12 cellular contexts compared by ENCODE assay signal in genomic region chr1:192489046-192489445, GRCh38.
DNase-seq lines count a peak whose midpoint lies in the region; ATAC-seq and TF ChIP-seq lines count a peak whose summit lies in the region.
"Had no signal": no experiment of that assay in that cellular context is flagged by ENCODE, and none has a peak within 500 bp of the region (broad histone marks: within the 10 kb centered on the region; RNA-seq: fewer than 3 reads in every experiment).

No MANE protein-coding gene starts in this region.

- 18 to 24% methylated on average over 1 of the region's 1 CpG for WGBS in esophagus squamous epithelium, 2 donors

- H3K4me1 Mint-ChIP-seq in activated T-cell treated with anti-CD3 and anti-CD28 coated beads, Interleukin-2, amount 50 U/mL, for 72 hours (ENCODE audit: low read depth), result peaks cover 3% of the 10 kb centered on the region

- TF ChIP-seq POLR2A in esophagus squamous epithelium (IDR thresholded peaks at IDR 0.05), result no peak

- H3K9me3 ChIP-seq in BE2C (no peaks in the 10 kb centered on the region), esophagus squamous epithelium (no peaks in the 10 kb centered on the region)

- H3K4me3 ChIP-seq in BE2C (ENCODE audit: low read depth, low read length), result no peak overlapping the region
- H3K4me3 ChIP-seq in esophagus squamous epithelium, result no peak overlapping the region
- H3K4me3 ChIP-seq in rectal smooth muscle tissue (ENCODE audit: low read length), result no peak overlapping the region

- DNase-seq in BE2C, result peak; percentile 76
- DNase-seq in NCI-H146 (lab: John Stamatoyannopoulos, UW), result peak; percentile 60
- DNase-seq in esophagus squamous epithelium (lab: John Stamatoyannopoulos, UW), result no peak
- no peak for DNase-seq in GM20000 (ENCODE audit: low spot score)
- no peak for DNase-seq in activated T-cell treated with anti-CD3 and anti-CD28 coated beads, Interleukin-2, amount 50 U/mL, for 72 hours
- no peak for DNase-seq in DMS79 (lab: John Stamatoyannopoulos, UW)

- no peak overlapping the region for H3K4me3 Mint-ChIP-seq in activated T-cell treated with anti-CD3 and anti-CD28 coated beads, Interleukin-2, amount 50 U/mL, for 72 hours
- H3K4me3 Mint-ChIP-seq: CD8-positive, alpha-beta memory T cell; neural crest cell; T-helper 2 cell treated with Interferon-gamma antibody and Interleukin-4, amounts not matched to agents 5 μg/mL and 100 μg/mL, for 36 hours had no signal

- intact Hi-C loops in esophagus squamous epithelium (cut with DNase I), result no loop called here

- H3K4me1 ChIP-seq in BE2C (peaks cover 18% of the 10 kb centered on the region), esophagus squamous epithelium (peaks cover 5 to 33% (median 6%) of the 10 kb centered on the region in 3 donors), rectal smooth muscle tissue (ENCODE audit: control insufficient read depth, insufficient read depth, low read length) (peaks cover 35% of the 10 kb centered on the region)

- peaks cover 0 to 1% of the 10 kb centered on the region in 2 donors for H3K9me3 Mint-ChIP-seq in activated T-cell treated with anti-CD3 and anti-CD28 coated beads, Interleukin-2, amount 50 U/mL, for 72 hours

- H3K36me3 ChIP-seq in BE2C (no peaks in the 10 kb centered on the region), esophagus squamous epithelium (no peaks in the 10 kb centered on the region), rectal smooth muscle tissue (ENCODE audit: control insufficient read depth, insufficient read depth, low read length) (no peaks in the 10 kb centered on the region)

- no peaks in the 10 kb centered on the region for H3K27me3 ChIP-seq in BE2C
- H3K27me3 ChIP-seq in esophagus squamous epithelium, result no peaks in the 10 kb centered on the region
- no peaks in the 10 kb centered on the region for H3K27me3 ChIP-seq in rectal smooth muscle tissue (ENCODE audit: control insufficient read depth, insufficient read depth, low read length)

- H3K27ac ChIP-seq in esophagus squamous epithelium (peak overlapping the region in 3 of 4 donors; percentile 68 to 78 (median 75)), rectal smooth muscle tissue (ENCODE audit: low read depth, low read length) (peak overlapping the region; percentile 90)
- H3K27ac ChIP-seq: HL-60 had no signal

- H3K9ac ChIP-seq in rectal smooth muscle tissue (ENCODE audit: low read length), result no peak overlapping the region

- no peaks in the 10 kb centered on the region for H3K27me3 Mint-ChIP-seq in activated T-cell treated with anti-CD3 and anti-CD28 coated beads, Interleukin-2, amount 50 U/mL, for 72 hours (ENCODE audit: low read depth)

- no peak for ATAC-seq in HG03432 (IDR thresholded peaks at IDR 0.05; ENCODE audit: unreplicated experiment)
- no peak for ATAC-seq in activated T-cell treated with anti-CD3 and anti-CD28 coated beads, Interleukin-2, amount 50 U/mL, for 72 hours (replicated peaks in 1 of 2)

- no peak for TF ChIP-seq CTCF in BE2C (IDR thresholded peaks at IDR 0.05; ENCODE audit: low read depth, low read length)
- no peak for TF ChIP-seq CTCF in esophagus squamous epithelium (IDR thresholded peaks at IDR 0.05)
- no peak for TF ChIP-seq CTCF in GM20000 (IDR thresholded peaks at IDR 0.05; ENCODE audit: extremely low read depth, missing control alignments)

- no peak overlapping the region for H3K27ac Mint-ChIP-seq in activated T-cell treated with anti-CD3 and anti-CD28 coated beads, Interleukin-2, amount 50 U/mL, for 72 hours
- H3K27ac Mint-ChIP-seq: T-helper 2 cell treated with Interferon-gamma antibody and Interleukin-4, amounts not matched to agents 5 μg/mL and 100 μg/mL, for 36 hours had no signal

- H3K36me3 Mint-ChIP-seq in activated T-cell treated with anti-CD3 and anti-CD28 coated beads, Interleukin-2, amount 50 U/mL, for 72 hours (ENCODE audit: insufficient read depth in 2 of 2), result no peaks in the 10 kb centered on the region

Comparison
In these comparisons a context has a peak if more than half of its experiments do, and no peak if none do; other contexts are left out.
1. DNase-seq: peak in BE2C (single experiment) and NCI-H146 (single experiment); none in esophagus squamous epithelium (single experiment), GM20000 (single experiment), activated T-cell treated with anti-CD3 and anti-CD28 coated beads, Interleukin-2, amount 50 U/mL, for 72 hours (0 of 2) and DMS79 (single experiment).